10 cellular contexts compared by ENCODE assay signal in the genomic region with DNA sequence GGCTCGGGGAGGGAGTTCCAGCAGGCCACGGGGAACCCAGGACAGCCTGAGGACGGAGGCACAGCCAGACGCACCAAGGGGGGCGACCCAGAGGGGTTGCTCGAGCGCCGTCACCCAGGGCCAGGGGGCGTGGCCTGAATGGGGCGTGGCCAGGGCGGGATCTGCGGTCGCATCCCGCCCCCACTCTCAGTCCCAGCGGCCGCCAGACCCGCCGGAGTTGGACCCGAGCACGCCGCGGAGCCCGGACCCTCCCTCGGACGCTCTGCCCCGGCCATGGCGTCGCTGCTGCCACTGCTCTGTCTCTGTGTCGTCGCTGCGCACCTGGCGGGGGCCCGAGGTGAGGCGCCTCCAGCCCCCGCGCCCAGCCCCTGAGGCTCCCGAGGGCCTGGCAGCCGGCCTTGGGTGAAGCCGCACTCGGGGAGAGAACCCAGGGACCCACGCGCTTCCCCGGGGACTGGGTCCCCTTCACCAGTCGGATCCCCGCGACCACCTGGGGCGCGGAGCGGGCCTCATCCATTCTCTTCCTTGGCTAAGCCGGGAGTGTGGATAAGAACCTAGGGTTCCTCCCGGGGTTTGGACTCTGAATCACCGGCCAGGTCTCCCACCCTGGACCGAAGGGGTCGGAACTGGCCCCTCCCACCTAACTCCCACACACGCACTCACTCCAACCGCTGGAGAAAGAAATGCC. TPM values are rescaled to one million over a fixed set of nuclear protein-coding genes. Genes with fewer than 3 reads are reported as not detected.
DNase-seq lines count a peak whose midpoint lies in the region; ATAC-seq, FAIRE-seq and TF ChIP-seq lines count a peak whose summit lies in the region.
"Had no signal": no experiment of that assay in that cellular context is flagged by ENCODE, and none has a peak within 500 bp of the region (broad histone marks: within the 10 kb centered on the region; RNA-seq: fewer than 3 reads in every experiment).

TSS of gene CILP2 (plus strand) at position 189 of the 688 bp plus-strand sequence. CDS start at position 274, 85 bp downstream.

- 0 out of 2 replicates have a peak within 1 kb of the TSS, but pooled peaks have one; percentile 36 for H4K8ac ChIP-seq in H1 (ENCODE audit: extremely low read depth, insufficient read depth, low read length)

- 0 out of 2 replicates have a peak within 1 kb of the TSS, but pooled peaks have one; percentile 46 for H2BK15ac ChIP-seq in H1 (ENCODE audit: low read length)

- CTCF ChIA-PET in H1 (lab: Charles Lee; ENCODE audit: partially characterized antibody): interaction anchor here (0.8 to 8.2 kb wide), 2 partner anchors 9 to 14 kb away, joined by 4 to 104 read pairs; no protein-coding TSS in a partner anchor

- peaks cover 3 to 7% of the 10 kb centered on the region in 2 experiments for H4K20me1 ChIP-seq in H1 (replicated peaks in 1 of 2; ENCODE audit: control insufficient read depth in 1 of 2, insufficient read depth in 2 of 2, low read length in 2 of 2)
- no peaks in the 10 kb centered on the region for H4K20me1 ChIP-seq in osteoblast (ENCODE audit: insufficient read depth, low read length)

- H4K91ac ChIP-seq in H1 (replicated peaks; ENCODE audit: insufficient read length, low read length): no peak within 1 kb of the TSS

- H2BK120ac ChIP-seq in H1 (replicated peaks; ENCODE audit: low read depth, low read length): no peak within 1 kb of the TSS

- H2BK5ac ChIP-seq in H1 (ENCODE audit: low read depth, low read length): no peak within 1 kb of the TSS

- TF ChIP-seq CTCF in H1 (IDR thresholded peaks at IDR 0.05; ENCODE audit: control extremely low read depth in 1 of 3, insufficient read depth in 1 of 3, low read depth in 1 of 3, low read length in 3 of 3) (no peak), osteoblast (IDR thresholded peaks at IDR 0.05; ENCODE audit: extremely low read depth, low read depth, low read length) (no peak)

- peak; percentile 19 for DNase-seq in NCI-H1694 (lab: John Stamatoyannopoulos, UW)
- no peak for DNase-seq in NCI-H1694 treated with DMSO at 0.1 percent for 48 hours (lab: John Stamatoyannopoulos, UW)
- peak; percentile 65 to 66 for DNase-seq in SJCRH30
- peak in 1 of 2 experiments; percentile 96 for DNase-seq in H1 (ENCODE audit: low read depth in 1 of 2, low spot score in 2 of 2)
- peak; percentile 96 for DNase-seq in osteoblast (ENCODE audit: insufficient read length, low spot score, missing footprints)
- DNase-seq in Kasumi-1 (lab: John Stamatoyannopoulos, UW): no peak

- H3K79me2 ChIP-seq in H1 (ENCODE audit: control insufficient read depth in 1 of 2, insufficient read depth in 2 of 2, low read length in 2 of 2): no peaks in the 10 kb centered on the region
- H3K79me2 ChIP-seq in osteoblast (ENCODE audit: insufficient read depth, low read length): no peaks in the 10 kb centered on the region

- no peak within 1 kb of the TSS for H2AK5ac ChIP-seq in H1 (ENCODE audit: low read depth, low read length)

- no peak within 1 kb of the TSS for H2BK12ac ChIP-seq in H1 (ENCODE audit: low read depth, low read length)

- peak in 1 of 2 experiments; percentile 66; a peak in 1 of 3 replicates for TF ChIP-seq POLR2A in H1 (IDR thresholded peaks at IDR 0.05; ENCODE audit: control extremely low read depth in 1 of 2, low read depth in 2 of 2, low read length in 2 of 2)

- no peak within 1 kb of the TSS for H3K23ac ChIP-seq in H1 (ENCODE audit: insufficient read length)

- H3K4me3 ChIP-seq in SJCRH30 (peak within 1 kb of the TSS; percentile 49), H1 (ENCODE audit: extremely low read depth in 1 of 4, insufficient read depth in 2 of 4, low read depth in 3 of 4, low read length in 4 of 4) (peak within 1 kb of the TSS; percentile 45 to 62 (median 52)), osteoblast (ENCODE audit: insufficient read depth, low read length) (peak within 1 kb of the TSS; percentile 53)
- H3K4me3 ChIP-seq: SJSA1 had no signal

- H3K4me2 ChIP-seq in H1 (ENCODE audit: insufficient read depth in 1 of 2, low read depth in 2 of 2, low read length in 2 of 2) (peak within 1 kb of the TSS; percentile 67 to 79), osteoblast (ENCODE audit: insufficient read depth, low read length) (peak within 1 kb of the TSS; percentile 58)

- ATAC-seq in GM18868 (IDR thresholded peaks at IDR 0.05; ENCODE audit: unreplicated experiment) (no peak), HG02610 (IDR thresholded peaks at IDR 0.05; ENCODE audit: unreplicated experiment) (no peak)

- H3K14ac ChIP-seq in H1 (ENCODE audit: insufficient read length): no peak within 1 kb of the TSS

- peaks cover 5% of the 10 kb centered on the region; the same call in 1 of the 2 replicates for H3K4me1 ChIP-seq in SJCRH30
- H3K4me1 ChIP-seq in H1 (replicated peaks in 1 of 4; ENCODE audit: control insufficient read depth in 3 of 4, insufficient read depth in 4 of 4, low read length in 3 of 4): peaks cover 0 to 8% (median 3%) of the 10 kb centered on the region in 4 experiments; a peak in 3 of 7 replicates
- H3K4me1 ChIP-seq in osteoblast (ENCODE audit: insufficient read depth, low read length): peaks cover 11% of the 10 kb centered on the region

- TF ChIP-seq EP300 in H1 (IDR thresholded peaks at IDR 0.05; ENCODE audit: borderline replicate concordance in 1 of 2, low read depth in 2 of 2, low read length in 2 of 2): no peak

- peak within 1 kb of the TSS; percentile 19 for H3K18ac ChIP-seq in H1 (ENCODE audit: extremely low read depth, low read length)

- 10% methylated on average over 42 of the region's 56 CpGs; no CpG with 5 or more reads in 1 of the 2 experiments for WGBS in H1 (ENCODE audit: extremely low coverage in 1 of 2, insufficient coverage in 1 of 2, insufficient read length in 1 of 2, insufficient replicate concordance in 2 of 2, low coverage in 1 of 2, low lambda C conversion rate in 2 of 2, missing lambda C conversion rate in 1 of 2), 2 experiments

- no peak for FAIRE-seq in H1 (lab: Jason Lieb, UNC)

- POLR2A ChIA-PET in H1 (lab: Charles Lee; ENCODE audit: partially characterized antibody): interaction anchor here (1.3 to 1.9 kb wide), 3 partner anchors 10 to 133 kb away, joined by 3 to 4 read pairs (median 4); partner anchors contain the start of genes GATAD2A and NDUFA13

- H3K27me3 ChIP-seq in SJCRH30 (no peaks in the 10 kb centered on the region), H1 (replicated peaks in 1 of 4; ENCODE audit: control insufficient read depth in 3 of 4, extremely low read depth in 1 of 4, insufficient read depth in 3 of 4, low read length in 3 of 4) (peaks cover 6 to 26% (median 20%) of the 10 kb centered on the region in 4 experiments), osteoblast (ENCODE audit: insufficient read depth, low read length) (peaks cover 14% of the 10 kb centered on the region)
- H3K27me3 ChIP-seq: SJSA1 had no signal

- H3K9me3 ChIP-seq in SJCRH30 (replicated peaks) (no peaks in the 10 kb centered on the region), H1 (ENCODE audit: insufficient read depth in 2 of 2, low read depth in 1 of 2, low read length in 1 of 2) (peaks cover 0 to 4% of the 10 kb centered on the region in 2 experiments; a peak in 1 of 4 replicates), osteoblast (ENCODE audit: low read depth, low read length) (no peaks in the 10 kb centered on the region)
- H3K9me3 ChIP-seq: SJSA1 had no signal

- no peak within 1 kb of the TSS for H3K56ac ChIP-seq in H1 (replicated peaks; ENCODE audit: insufficient read length, low read depth, low read length)

- H3K9ac ChIP-seq in H1 (replicated peaks in 1 of 4; ENCODE audit: extremely low read depth in 1 of 4, low read depth in 3 of 4, low read length in 3 of 4): peak within 1 kb of the TSS in 2 of 4 experiments; percentile 1 to 78; a peak in 2 of 7 replicates

- H3K36me3 ChIP-seq in SJCRH30 (no peaks in the 10 kb centered on the region), H1 (ENCODE audit: control insufficient read depth in 2 of 4, insufficient read depth in 4 of 4, low read length in 3 of 4) (no peaks in the 10 kb centered on the region), osteoblast (ENCODE audit: insufficient read depth, low read length) (no peaks in the 10 kb centered on the region)
- H3K36me3 ChIP-seq: SJSA1 had no signal

- H3K4ac ChIP-seq in H1 (replicated peaks; ENCODE audit: insufficient read length, low read depth, low read length): no peak within 1 kb of the TSS

- H2AFZ ChIP-seq in H1 (ENCODE audit: low read length) (no peak within 1 kb of the TSS), osteoblast (ENCODE audit: low read length) (no peak within 1 kb of the TSS)

- TF ChIP-seq RAD21 in H1 (IDR thresholded peaks at IDR 0.05 in 1 of 2, conservative IDR thresholded peaks at IDR 0.05 in 1 of 2; ENCODE audit: low read depth in 2 of 2, low read length in 2 of 2): no peak

- H3K23me2 ChIP-seq in H1 (ENCODE audit: low read depth, low read length): peaks cover 9% of the 10 kb centered on the region; the same call in 1 of the 2 replicates

- H3K27ac ChIP-seq in SJCRH30: no peak within 1 kb of the TSS
- H3K27ac ChIP-seq in H1 (ENCODE audit: low read depth, low read length): no peak within 1 kb of the TSS
- H3K27ac ChIP-seq in osteoblast (ENCODE audit: low read depth, low read length): no peak within 1 kb of the TSS
- H3K27ac ChIP-seq: SJSA1 had no signal

- no peaks in the 10 kb centered on the region for H3K79me1 ChIP-seq in H1 (ENCODE audit: low read depth, low read length)

- no peak within 1 kb of the TSS for H2BK20ac ChIP-seq in H1 (ENCODE audit: low read length)

- no peak within 1 kb of the TSS for H4K5ac ChIP-seq in H1 (ENCODE audit: insufficient read length, low read depth, low read length)

TF ChIP-seq in H1, 55 proteins besides CTCF, POLR2A, EP300 and RAD21 (continues in another document):
- TF ChIP-seq TAF7 (optimal IDR thresholded peaks at IDR 0.05; ENCODE audit: borderline replicate concordance, low read depth, low read length) (peak; percentile 73), ATF3 (IDR thresholded peaks at IDR 0.05; ENCODE audit: insufficient read depth, low read depth, low read length) (no peak), CHD2 (IDR thresholded peaks at IDR 0.05; ENCODE audit: low read length) (no peak), BCL11A (IDR thresholded peaks at IDR 0.05; ENCODE audit: low read depth in 2 of 2, low read length in 2 of 2) (no peak)

RNA-seq across cellular contexts. Expression of gene CILP2, which starts in this region (rescaled TPM):
- 0.94 and 1.1 TPM in 2 replicates for total RNA-seq in SJCRH30 (2014; rRNA removed; shearing (Covaris generic))
- total RNA-seq in H1 (2021; fragmentation: NEBNext Ultra II Directional; extraction: Animal tissue kit (Norgen Biotek cat#: 25700)): 5.8 and 5.9 TPM in 2 replicates
- 4.4 and 8.2 TPM in 2 replicates for polyA plus RNA-seq in H1 (2011; rRNA removed)
- 4.4 TPM for polyA plus RNA-seq in H1 (2011; cell fraction: cytosol; rRNA removed)
- 11.5 TPM for polyA plus RNA-seq in H1 (2011; cell fraction: nucleus; rRNA removed)
- 2.7 to 4.9 TPM (median 4.1 TPM) in 4 replicates for polyA plus RNA-seq in H1 (2012, experiment 1 of 2)
- polyA plus RNA-seq in H1 (2012, experiment 2 of 2): 5.0 TPM
- polyA plus RNA-seq in H1 (2013, experiment 1 of 2): 14.1 TPM
- polyA plus RNA-seq in H1 (2013, experiment 2 of 2): 10.8 TPM
- 1.6 and 1.9 TPM in 2 replicates for polyA minus RNA-seq in H1 (2011; rRNA and poly(A)+ RNA removed)
- 4.0 TPM for polyA minus RNA-seq in H1 (2011; cell fraction: cytosol; rRNA and poly(A)+ RNA removed)
- polyA minus RNA-seq in H1 (2011; cell fraction: nucleus; rRNA and poly(A)+ RNA removed): 4.1 TPM
- total RNA-seq in osteoblast: 0.72 and 0.88 TPM in 2 replicates
- total RNA-seq: kidney epithelial cell had no signal

Comparison
In these comparisons a context has a peak if more than half of its experiments do, and no peak if none do; other contexts are left out.
1. DNase-seq: peak in NCI-H1694 (single experiment) and SJCRH30 (2 of 2); none in NCI-H1694 treated with DMSO at 0.1 percent for 48 hours (single experiment) and Kasumi-1 (0 of 2).
2. Peak in DNase-seq, H3K4me3 ChIP-seq and H3K4me2 ChIP-seq in osteoblast; RNA of the gene not detected or under 1 TPM.
3. Peak in every context shown above with its lines, with median percentiles within 50 percentile points of each other: H3K4me3 ChIP-seq.